ENCODE assay signal across 26 cellular contexts in the genomic region with DNA sequence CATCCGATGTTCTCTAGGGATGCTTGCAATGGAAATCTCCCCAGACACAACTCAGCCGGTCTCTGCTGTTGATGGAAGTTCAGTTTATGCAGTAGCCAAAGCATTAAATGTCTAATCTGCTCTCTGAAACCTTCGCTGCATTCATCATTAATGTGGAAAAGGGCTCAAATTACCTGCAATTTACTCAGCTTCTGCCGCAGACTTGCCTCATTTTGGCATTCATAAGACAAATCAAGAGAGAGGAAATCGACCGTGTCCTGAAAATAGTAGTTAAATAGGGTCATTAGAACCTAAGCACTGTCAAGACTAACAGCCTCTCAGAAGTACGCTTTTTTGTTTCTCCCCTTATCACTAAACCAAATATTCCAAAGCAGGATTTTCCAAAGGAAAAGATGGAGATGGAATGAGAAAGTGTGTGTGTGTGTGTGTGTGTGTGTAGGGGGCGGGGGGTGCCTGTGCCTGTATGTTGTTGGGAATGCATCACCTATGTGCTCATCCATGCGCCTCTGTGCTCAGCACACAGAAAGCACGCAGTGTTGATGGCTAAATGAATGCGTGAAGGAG. TPM values are rescaled to one million over a fixed set of nuclear protein-coding genes. Genes with fewer than 3 reads are reported as not detected.
DNase-seq lines count a peak whose midpoint lies in the region; ATAC-seq and TF ChIP-seq lines count a peak whose summit lies in the region.
"Had no signal": no experiment of that assay in that cellular context is flagged by ENCODE, and none has a peak within 500 bp of the region (broad histone marks: within the 10 kb centered on the region; RNA-seq: fewer than 3 reads in every experiment).

No MANE protein-coding gene starts in this region.

- peaks cover 3% of the 10 kb centered on the region for H3K4me1 Mint-ChIP-seq in activated CD4-positive, alpha-beta T cell treated with anti-CD3 and anti-CD28 coated beads for 36 hours
- H3K4me1 Mint-ChIP-seq: CD4-positive, alpha-beta memory T cell; mesothelial cell of epicardium had no signal

- no peak for TF ChIP-seq CTCF in PC-9 (conservative IDR thresholded peaks at IDR 0.05)

- no peak overlapping the region for H3K4me3 Mint-ChIP-seq in activated CD4-positive, alpha-beta T cell treated with anti-CD3 and anti-CD28 coated beads for 36 hours
- H3K4me3 Mint-ChIP-seq: activated naive CD8-positive, alpha-beta T cell treated with anti-CD3 and anti-CD28 coated beads for 36 hours; CD4-positive, alpha-beta memory T cell; mesothelial cell of epicardium; naive thymus-derived CD8-positive, alpha-beta T cell; T-helper 2 cell treated with Interferon-gamma antibody and Interleukin-4, amounts not matched to agents 5 μg/mL and 100 μg/mL, for 36 hours had no signal

- no peaks in the 10 kb centered on the region for H3K9me3 ChIP-seq in PC-9 (ENCODE audit: insufficient read depth, low read depth)
- H3K9me3 ChIP-seq: left ventricle myocardium inferior, spleen had no signal

- H3F3A ChIP-seq in PC-9 (ENCODE audit: insufficient read depth, low read depth): no peaks in the 10 kb centered on the region

- H3K27ac Mint-ChIP-seq in activated CD4-positive, alpha-beta T cell treated with anti-CD3 and anti-CD28 coated beads for 36 hours: no peak overlapping the region
- H3K27ac Mint-ChIP-seq: activated naive CD8-positive, alpha-beta T cell treated with anti-CD3 and anti-CD28 coated beads for 36 hours; CD4-positive, alpha-beta memory T cell; mesothelial cell of epicardium; T-helper 2 cell treated with Interferon-gamma antibody and Interleukin-4, amounts not matched to agents 5 μg/mL and 100 μg/mL, for 36 hours had no signal

- no peak for ATAC-seq in GM21786 (IDR thresholded peaks at IDR 0.05; ENCODE audit: unreplicated experiment)
- ATAC-seq in activated CD4-positive, alpha-beta T cell treated with anti-CD3 and anti-CD28 coated beads for 36 hours: no peak
- ATAC-seq: GM12878; naive thymus-derived CD8-positive, alpha-beta T cell had no signal

- peaks cover 5% of the 10 kb centered on the region; the same call in 1 of the 2 replicates for H3K27me3 ChIP-seq in PC-9 (ENCODE audit: insufficient read depth, low read depth)
- H3K27me3 ChIP-seq: hepatocyte had no signal

- no peaks in the 10 kb centered on the region for H3K9me2 ChIP-seq in PC-9 (ENCODE audit: insufficient read depth)

- H3K4me2 ChIP-seq in PC-9: no peak overlapping the region
- H3K4me2 ChIP-seq: hepatocyte had no signal

- no peaks in the 10 kb centered on the region for H3K79me2 ChIP-seq in PC-9 (ENCODE audit: low read depth)
- H3K79me2 ChIP-seq: hepatocyte had no signal

- no peaks in the 10 kb centered on the region for H3K36me3 Mint-ChIP-seq in activated CD4-positive, alpha-beta T cell treated with anti-CD3 and anti-CD28 coated beads for 36 hours (ENCODE audit: low read depth)
- H3K36me3 Mint-ChIP-seq: CD4-positive, alpha-beta memory T cell; mesothelial cell of epicardium; naive thymus-derived CD8-positive, alpha-beta T cell had no signal

- POLR2A ChIA-PET in PC-9 (lab: Charles Lee; ENCODE audit: unreplicated experiment): no interaction called here
- POLR2A ChIA-PET in activated CD4-positive, alpha-beta T cell treated with anti-CD3 and anti-CD28 coated beads for 36 hours (lab: Charles Lee): interaction anchor here (0.6 kb wide), 1 partner anchor 9 kb away, joined by 3 read pairs; no protein-coding TSS in a partner anchor

- no peaks in the 10 kb centered on the region for H3K27me3 Mint-ChIP-seq in activated CD4-positive, alpha-beta T cell treated with anti-CD3 and anti-CD28 coated beads for 36 hours
- H3K27me3 Mint-ChIP-seq: activated naive CD8-positive, alpha-beta T cell treated with anti-CD3 and anti-CD28 coated beads for 36 hours; CD4-positive, alpha-beta memory T cell; naive thymus-derived CD8-positive, alpha-beta T cell had no signal

- H4K20me1 ChIP-seq in PC-9 (ENCODE audit: insufficient read depth): no peaks in the 10 kb centered on the region

- no peaks in the 10 kb centered on the region for H3K9me3 Mint-ChIP-seq in activated CD4-positive, alpha-beta T cell treated with anti-CD3 and anti-CD28 coated beads for 36 hours (ENCODE audit: low read depth)
- H3K9me3 Mint-ChIP-seq: activated naive CD8-positive, alpha-beta T cell treated with anti-CD3 and anti-CD28 coated beads for 36 hours; CD4-positive, alpha-beta memory T cell; mesothelial cell of epicardium; naive thymus-derived CD8-positive, alpha-beta T cell; T-helper 2 cell treated with Interferon-gamma antibody and Interleukin-4, amounts not matched to agents 5 μg/mL and 100 μg/mL, for 36 hours had no signal

- intact Hi-C loops in PC-9 (cut with micrococcal nuclease; ENCODE audit: unreplicated experiment): no loop called here
- intact Hi-C loops in activated CD4-positive, alpha-beta T cell treated with anti-CD3 and anti-CD28 coated beads for 36 hours (cut with DNase I, micrococcal nuclease): no loop called here

- H3K4me1 ChIP-seq in PC-9 (replicated peaks; ENCODE audit: insufficient read depth): no peaks in the 10 kb centered on the region
- H3K4me1 ChIP-seq: left ventricle myocardium inferior had no signal

- no peak overlapping the region for H2AFZ ChIP-seq in PC-9
- H2AFZ ChIP-seq: hepatocyte had no signal

- CTCF ChIA-PET in PC-9 (lab: Charles Lee): no interaction called here
- CTCF ChIA-PET in activated CD4-positive, alpha-beta T cell treated with anti-CD3 and anti-CD28 coated beads for 36 hours (lab: Charles Lee): interaction anchor here (1.5 kb wide), 1 partner anchor 32 kb away, joined by 3 read pairs; no protein-coding TSS in a partner anchor

- no peaks in the 10 kb centered on the region for H3K36me3 ChIP-seq in PC-9 (ENCODE audit: low read depth)
- H3K36me3 ChIP-seq: left ventricle myocardium inferior, spleen, WERI-Rb-1 had no signal

- H3K27ac ChIP-seq in PC-9: no peak overlapping the region
- H3K27ac ChIP-seq: left ventricle myocardium inferior, RWPE1, spleen, WERI-Rb-1 had no signal

- H3K4me3 ChIP-seq in PC-9: no peak overlapping the region
- H3K4me3 ChIP-seq: GM12878, hepatocyte, left ventricle myocardium inferior, spleen had no signal

- no TSS peak for BruUV-seq in PC-9 (replicated peaks; lab: Mats Ljungman, UMichigan)

- DNase-seq in NCI-H1092 (lab: John Stamatoyannopoulos, UW): peak; percentile 67
- DNase-seq in NCI-H146 treated with DMSO at 0.1 percent for 48 hours (lab: John Stamatoyannopoulos, UW; ENCODE audit: unreplicated experiment): peak; percentile 94
- peak; percentile 74 for DNase-seq in NCI-H2227 treated with DMSO at 0.1 percent for 48 hours (lab: John Stamatoyannopoulos, UW)
- DNase-seq in fibroblast of gingiva (ENCODE audit: low read depth): peak; percentile 7
- DNase-seq in PC-9: no peak
- DNase-seq in activated CD4-positive, alpha-beta T cell treated with anti-CD3 and anti-CD28 coated beads for 36 hours: no peak
- no peak for DNase-seq in activated CD4-positive, alpha-beta T cell treated with anti-CD3 and anti-CD28 coated beads for 1 hour
- DNase-seq: activated CD4-positive, alpha-beta T cell treated with anti-CD3 and anti-CD28 coated beads, Interleukin-2, amount 50 U/mL, for 4 hours; activated naive CD8-positive, alpha-beta T cell treated with anti-CD3 and anti-CD28 coated beads for 36 hours; CD4-positive, alpha-beta memory T cell; foreskin fibroblast; left ventricle myocardium inferior; naive thymus-derived CD8-positive, alpha-beta T cell; NCI-H226; retina; spleen; stimulated activated CD4-positive, alpha-beta T cell treated with anti-CD3 and anti-CD28 coated beads, Interleukin-4, amount 100 ng/mL, for 24 hours; stimulated activated naive CD4-positive, alpha-beta T cell treated with Interleukin-2 at 50 U/mL for 16 hours; WERI-Rb-1 had no signal

RNA-seq across cellular contexts. Expression of gene LCT, which starts 7.5 kb away (rescaled TPM):
- total RNA-seq in PC-9 (2021): not detected in 2 replicates
- total RNA-seq in activated CD4-positive, alpha-beta T cell treated with anti-CD3 and anti-CD28 coated beads for 36 hours: under 1 TPM; 0.16 TPM
- total RNA-seq: astrocyte, left ventricle myocardium inferior, mesothelial cell of epicardium had no signal

RNA-seq across cellular contexts. Expression of gene MCM6, which starts 46.7 kb away (rescaled TPM):
- total RNA-seq in PC-9 (2021): 26.7 and 33.1 TPM in 2 replicates
- total RNA-seq in activated CD4-positive, alpha-beta T cell treated with anti-CD3 and anti-CD28 coated beads for 36 hours: 100 to 1,000 TPM; 228 to 276 TPM

Comparison
In these comparisons a context has a peak if more than half of its experiments do, and no peak if none do; other contexts are left out.
1. DNase-seq: peak in NCI-H1092 (single experiment), NCI-H146 treated with DMSO at 0.1 percent for 48 hours (single experiment), NCI-H2227 treated with DMSO at 0.1 percent for 48 hours (single experiment) and fibroblast of gingiva (single experiment); none in PC-9 (0 of 2), activated CD4-positive, alpha-beta T cell treated with anti-CD3 and anti-CD28 coated beads for 36 hours (single experiment) and activated CD4-positive, alpha-beta T cell treated with anti-CD3 and anti-CD28 coated beads for 1 hour (single experiment).